ENCODE assay signal across 28 cellular contexts in genomic region chr2:69688212-69688611, GRCh38.
"Had no signal": no experiment of that assay in that cellular context is flagged by ENCODE, and none has a peak within 500 bp of the region (broad histone marks: within the 10 kb centered on the region; RNA-seq: fewer than 3 reads in every experiment).

No MANE protein-coding gene starts in this region.

- H3K36me3 ChIP-seq: ascending aorta, cardiac muscle cell, Peyer's patch, SJSA1, WERI-Rb-1 had no signal

- H3K27ac ChIP-seq: ascending aorta, cardiac muscle cell, Peyer's patch, SJSA1, WERI-Rb-1 had no signal

- H3K9me3 ChIP-seq: ascending aorta, Peyer's patch, SJSA1, SK-N-SH had no signal

- H3K4me3 ChIP-seq: ascending aorta, cardiac muscle cell, Peyer's patch, SJSA1 had no signal

- H3K4me3 Mint-ChIP-seq: activated CD4-positive, alpha-beta T cell treated with anti-CD3 and anti-CD28 coated beads, Interleukin-2, amount 10 ng/mL, durations not matched to agents 7 days and 5 days; activated CD8-positive, alpha-beta T cell treated with anti-CD3 and anti-CD28 coated beads, Interleukin-2, amount 10 ng/mL, durations not matched to agents 7 days and 5 days; activated naive CD4-positive, alpha-beta T cell treated with anti-CD3 and anti-CD28 coated beads for 36 hours; activated T-helper 1 cell treated with anti-CD3 and anti-CD28 coated beads, Interleukin-12 subunit alpha, Interleukin-12 subunit beta, Interleukin-2, Interleukin-4 antibody, amounts not matched to agents 30 ng/mL and 10 ng/mL and 1 ng/mL, durations not matched to agents 14 hours and 24 hours and 36 hours; central memory CD8-positive, alpha-beta T cell had no signal

- ATAC-seq: activated CD8-positive, alpha-beta T cell treated with anti-CD3 and anti-CD28 coated beads, Interleukin-2, amount 10 ng/mL, durations not matched to agents 7 days and 5 days; activated T-cell treated with anti-CD3 and anti-CD28 coated beads, Interleukin-2, amount 50 U/mL, for 4 hours had no signal

- H3K27me3 Mint-ChIP-seq: activated CD4-positive, alpha-beta T cell treated with anti-CD3 and anti-CD28 coated beads, Interleukin-2, amount 10 ng/mL, durations not matched to agents 7 days and 5 days; activated naive CD8-positive, alpha-beta T cell treated with anti-CD3 and anti-CD28 coated beads for 36 hours; central memory CD8-positive, alpha-beta T cell had no signal

- H3K9me3 Mint-ChIP-seq: activated CD4-positive, alpha-beta T cell treated with anti-CD3 and anti-CD28 coated beads, Interleukin-2, amount 10 ng/mL, durations not matched to agents 7 days and 5 days; activated naive CD4-positive, alpha-beta T cell treated with anti-CD3 and anti-CD28 coated beads for 36 hours; activated T-cell treated with anti-CD3 and anti-CD28 coated beads, Interleukin-2, amount 50 U/mL, for 4 hours; activated T-helper 1 cell treated with anti-CD3 and anti-CD28 coated beads, Interleukin-12 subunit alpha, Interleukin-12 subunit beta, Interleukin-2, Interleukin-4 antibody, amounts not matched to agents 30 ng/mL and 10 ng/mL and 1 ng/mL, durations not matched to agents 14 hours and 24 hours and 36 hours; central memory CD8-positive, alpha-beta T cell had no signal

- DNase-seq: activated CD4-positive, alpha-beta T cell treated with anti-CD3 and anti-CD28 coated beads for 1 hour; activated CD4-positive, alpha-beta T cell treated with anti-CD3 and anti-CD28 coated beads, Interleukin-2, amount 10 ng/mL, durations not matched to agents 7 days and 5 days; activated CD4-positive, alpha-beta T cell treated with anti-CD3 and anti-CD28 coated beads, Interleukin-2, amount 50 U/mL, for 48 hours; activated CD4-positive, CD25-positive, alpha-beta regulatory T cell; activated CD8-positive, alpha-beta T cell treated with anti-CD3 and anti-CD28 coated beads, Interleukin-2, amount 10 ng/mL, durations not matched to agents 7 days and 5 days; activated gamma-delta T cell treated with Interleukin-2 at 50 U/mL for 16 hours; activated naive CD4-positive, alpha-beta T cell treated with anti-CD3 and anti-CD28 coated beads for 36 hours; activated naive CD8-positive, alpha-beta T cell treated with anti-CD3 and anti-CD28 coated beads for 36 hours; activated T-cell treated with anti-CD3 and anti-CD28 coated beads for 4 hours; activated T-cell treated with anti-CD3 and anti-CD28 coated beads, Interleukin-2, amount 50 U/mL, for 4 hours; amygdala; NCI-H1105; NCI-H1417 treated with DMSO at 0.1 percent for 48 hours; NCI-H187 treated with DMSO at 0.1 percent for 48 hours; NCI-H345; NCI-H524 treated with DMSO at 0.1 percent for 48 hours; Peyer's patch; RPMI8226; SHP77 treated with DMSO at 0.1 percent for 48 hours; SK-N-SH; T-helper 1 cell; T1000; WERI-Rb-1 had no signal

- H3K4me2 ChIP-seq: SK-N-SH had no signal

- H3K9ac ChIP-seq: SK-N-SH had no signal

- H3K27ac Mint-ChIP-seq: activated naive CD4-positive, alpha-beta T cell treated with anti-CD3 and anti-CD28 coated beads for 36 hours; activated T-helper 1 cell treated with anti-CD3 and anti-CD28 coated beads, Interleukin-12 subunit alpha, Interleukin-12 subunit beta, Interleukin-2, Interleukin-4 antibody, amounts not matched to agents 30 ng/mL and 10 ng/mL and 1 ng/mL, durations not matched to agents 14 hours and 24 hours and 36 hours had no signal

- H3K27me3 ChIP-seq: ascending aorta, cardiac muscle cell, Peyer's patch, SJSA1 had no signal
